ENCODE assay signal across 1 cellular context in the genomic region with DNA sequence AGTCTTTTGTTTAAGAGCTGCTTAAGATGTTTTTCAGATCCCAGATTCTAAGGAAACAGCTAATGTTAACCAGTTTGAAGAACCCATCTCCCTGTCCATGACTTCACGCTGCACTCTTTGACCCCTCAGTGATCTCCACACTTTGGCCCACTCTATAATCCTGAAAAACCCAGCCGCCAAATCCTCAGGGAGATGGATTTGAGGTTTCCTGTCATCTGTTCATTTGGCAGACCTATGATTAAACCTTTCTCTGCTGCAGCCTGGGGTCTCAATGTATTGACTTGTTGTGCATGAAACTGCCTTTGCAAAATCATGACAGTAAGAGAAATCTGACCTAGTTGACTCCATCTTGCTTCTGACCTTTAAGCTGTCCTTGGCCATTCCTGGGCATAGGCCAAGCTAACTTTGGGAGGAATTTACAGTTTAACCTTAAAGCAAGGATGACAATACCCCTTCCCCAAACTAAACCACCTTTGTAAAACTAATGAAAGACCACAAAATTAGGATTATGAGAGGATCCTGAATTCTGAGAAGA.
A peak's percentile ranks its signal among the peaks of the same experiment; 100 is the strongest.
TF ChIP-seq lines count a peak whose summit lies in the region.

No MANE protein-coding gene starts in this region.

TF ChIP-seq in K562, 482 proteins besides CTCF, POLR2A, EP300 and RAD21:
- TF ChIP-seq NR2C2 (CRISPR knock-in tag; IDR thresholded peaks at IDR 0.05) (no peak), NR2C2 (tag; IDR thresholded peaks at IDR 0.05) (peak; percentile 23; the same call in 1 of the 2 replicates), PTTG1 (tag; IDR thresholded peaks at IDR 0.05; ENCODE audit: low read depth) (0 out of 2 replicates have a peak, but pooled peaks have one; percentile 10), NR2C1 (IDR thresholded peaks at IDR 0.05) (no peak), NR2C1 (tag; IDR thresholded peaks at IDR 0.05) (peak; percentile 41; the same call in 1 of the 2 replicates), DMBX1 (CRISPR knock-in tag; IDR thresholded peaks at IDR 0.05; ENCODE audit: borderline replicate concordance) (0 out of 2 replicates have a peak, but pooled peaks have one; percentile 44), ZSCAN29 (IDR thresholded peaks at IDR 0.05) (no peak), RB1 (IDR thresholded peaks at IDR 0.05; ENCODE audit: low read depth) (no peak), USF1 (CRISPR knock-in tag; IDR thresholded peaks at IDR 0.05) (no peak), ARID3B (CRISPR knock-in tag; IDR thresholded peaks at IDR 0.05; ENCODE audit: borderline replicate concordance) (no peak), SMAD4 (CRISPR knock-in tag; conservative IDR thresholded peaks at IDR 0.05) (0 out of 2 replicates have a peak, but pooled peaks have one; percentile 23), PHF21A (IDR thresholded peaks at IDR 0.05; ENCODE audit: borderline replicate concordance, low read depth) (no peak), PTRF (tag; IDR thresholded peaks at IDR 0.05) (peak; percentile 79; the same call in 1 of the 2 replicates), POU5F1 (IDR thresholded peaks at IDR 0.05; ENCODE audit: borderline replicate concordance, low read depth, low read length, partially characterized antibody) (no peak), HINFP (tag; conservative IDR thresholded peaks at IDR 0.05; ENCODE audit: low read depth) (0 out of 2 replicates have a peak, but pooled peaks have one; percentile 9), PURB (CRISPR knock-in tag; IDR thresholded peaks at IDR 0.05; ENCODE audit: low read depth) (no peak), NR4A1 (CRISPR knock-in tag; IDR thresholded peaks at IDR 0.05) (no peak), NR4A1 (tag; IDR thresholded peaks at IDR 0.05) (peak; percentile 69; the same call in 1 of the 2 replicates), MCM2 (IDR thresholded peaks at IDR 0.05; ENCODE audit: low read depth) (no peak), ZNF592 (IDR thresholded peaks at IDR 0.05) (peak; percentile 34; the same call in 1 of the 2 replicates), MEF2D (tag; conservative IDR thresholded peaks at IDR 0.05; ENCODE audit: low read depth) (0 out of 2 replicates have a peak, but pooled peaks have one; percentile 57), HSF4 (CRISPR knock-in tag; IDR thresholded peaks at IDR 0.05; ENCODE audit: borderline replicate concordance) (no peak)
- TF ChIP-seq, protein P1, sequence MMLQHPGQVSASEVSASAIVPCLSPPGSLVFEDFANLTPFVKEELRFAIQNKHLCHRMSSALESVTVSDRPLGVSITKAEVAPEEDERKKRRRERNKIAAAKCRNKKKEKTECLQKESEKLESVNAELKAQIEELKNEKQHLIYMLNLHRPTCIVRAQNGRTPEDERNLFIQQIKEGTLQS (IDR thresholded peaks at IDR 0.05), result no peak
- TF ChIP-seq, protein P1 (CRISPR knock-in tag; conservative IDR thresholded peaks at IDR 0.05), result no peak
- TF ChIP-seq, protein P2, sequence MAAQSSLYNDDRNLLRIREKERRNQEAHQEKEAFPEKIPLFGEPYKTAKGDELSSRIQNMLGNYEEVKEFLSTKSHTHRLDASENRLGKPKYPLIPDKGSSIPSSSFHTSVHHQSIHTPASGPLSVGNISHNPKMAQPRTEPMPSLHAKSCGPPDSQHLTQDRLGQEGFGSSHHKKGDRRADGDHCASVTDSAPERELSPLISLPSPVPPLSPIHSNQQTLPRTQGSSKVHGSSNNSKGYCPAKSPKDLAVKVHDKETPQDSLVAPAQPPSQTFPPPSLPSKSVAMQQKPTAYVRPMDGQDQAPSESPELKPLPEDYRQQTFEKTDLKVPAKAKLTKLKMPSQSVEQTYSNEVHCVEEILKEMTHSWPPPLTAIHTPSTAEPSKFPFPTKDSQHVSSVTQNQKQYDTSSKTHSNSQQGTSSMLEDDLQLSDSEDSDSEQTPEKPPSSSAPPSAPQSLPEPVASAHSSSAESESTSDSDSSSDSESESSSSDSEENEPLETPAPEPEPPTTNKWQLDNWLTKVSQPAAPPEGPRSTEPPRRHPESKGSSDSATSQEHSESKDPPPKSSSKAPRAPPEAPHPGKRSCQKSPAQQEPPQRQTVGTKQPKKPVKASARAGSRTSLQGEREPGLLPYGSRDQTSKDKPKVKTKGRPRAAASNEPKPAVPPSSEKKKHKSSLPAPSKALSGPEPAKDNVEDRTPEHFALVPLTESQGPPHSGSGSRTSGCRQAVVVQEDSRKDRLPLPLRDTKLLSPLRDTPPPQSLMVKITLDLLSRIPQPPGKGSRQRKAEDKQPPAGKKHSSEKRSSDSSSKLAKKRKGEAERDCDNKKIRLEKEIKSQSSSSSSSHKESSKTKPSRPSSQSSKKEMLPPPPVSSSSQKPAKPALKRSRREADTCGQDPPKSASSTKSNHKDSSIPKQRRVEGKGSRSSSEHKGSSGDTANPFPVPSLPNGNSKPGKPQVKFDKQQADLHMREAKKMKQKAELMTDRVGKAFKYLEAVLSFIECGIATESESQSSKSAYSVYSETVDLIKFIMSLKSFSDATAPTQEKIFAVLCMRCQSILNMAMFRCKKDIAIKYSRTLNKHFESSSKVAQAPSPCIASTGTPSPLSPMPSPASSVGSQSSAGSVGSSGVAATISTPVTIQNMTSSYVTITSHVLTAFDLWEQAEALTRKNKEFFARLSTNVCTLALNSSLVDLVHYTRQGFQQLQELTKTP (IDR thresholded peaks at IDR 0.05; ENCODE audit: low read depth in 1 of 2, partially characterized antibody in 2 of 2), result no peak
- TF ChIP-seq, protein P3, sequence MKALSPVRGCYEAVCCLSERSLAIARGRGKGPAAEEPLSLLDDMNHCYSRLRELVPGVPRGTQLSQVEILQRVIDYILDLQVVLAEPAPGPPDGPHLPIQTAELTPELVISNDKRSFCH (CRISPR knock-in tag; IDR thresholded peaks at IDR 0.05), result no peak
- TF ChIP-seq, protein P3 (tag; IDR thresholded peaks at IDR 0.05), result 0 out of 2 replicates have a peak, but pooled peaks have one; percentile 21
